Comparison of ENCODE assay signal across 8 cellular contexts in genomic region chr21:26845066-26845749, GRCh38. TPM values are rescaled to one million over a fixed set of nuclear protein-coding genes. Genes with fewer than 3 reads are reported as not detected.
DNase-seq lines count a peak whose midpoint lies in the region; ATAC-seq and TF ChIP-seq lines count a peak whose summit lies in the region.

ADAMTS1 (minus strand) TSS chr21:26845409; CDS start chr21:26844954, 455 bp downstream.

- H3K9me3 ChIP-seq in sigmoid colon, result no peaks in the 10 kb centered on the region

- TF ChIP-seq POLR2A in sigmoid colon (IDR thresholded peaks at IDR 0.05), result peak; percentile 85 to 89

- intact Hi-C loops in sigmoid colon (cut with DNase I), result loop anchor here (10.0 kb wide), 2 partner anchors 970 to 1110 kb away; partner anchors contain the start of genes ATP5PF and GABPA

- DNase-seq in activated CD8-positive, alpha-beta memory T cell treated with anti-CD3 and anti-CD28 coated beads for 24 hours, result peak; percentile 65
- no peak for DNase-seq in activated CD8-positive, alpha-beta memory T cell treated with anti-CD3 and anti-CD28 coated beads, Interleukin-2, amount 50 U/mL, for 4 hours
- DNase-seq in RPMI7951 (ENCODE audit: low read depth) (peak; percentile 80), choroid plexus epithelial cell (ENCODE audit: low read depth) (peak; percentile 92), inferior parietal cortex (ENCODE audit: extremely low spot score) (peak; percentile 87), sigmoid colon (peak; percentile 98), AML-193 (lab: John Stamatoyannopoulos, UW) (no peak)

- TF ChIP-seq CTCF in choroid plexus epithelial cell (conservative IDR thresholded peaks at IDR 0.05; ENCODE audit: low read depth, low read length) (peak; percentile 46), sigmoid colon (IDR thresholded peaks at IDR 0.05) (no peak)

- peak in 1 of 4 donors; percentile 10 for TF ChIP-seq EP300 in sigmoid colon (IDR thresholded peaks at IDR 0.05)

- no peaks in the 10 kb centered on the region for H3K27me3 ChIP-seq in sigmoid colon

- peak within 1 kb of the TSS; percentile 91 to 98 (median 92) for H3K27ac ChIP-seq in sigmoid colon

- WGBS in sigmoid colon, 2 donors, result 1% methylated on average over 54 of the region's 54 CpGs

- H3K36me3 ChIP-seq in sigmoid colon, result peaks cover 5 to 25% (median 8%) of the 10 kb centered on the region in 4 donors

- H3K4me3 ChIP-seq in choroid plexus epithelial cell (ENCODE audit: low read depth, low read length), result peak within 1 kb of the TSS; percentile 72
- H3K4me3 ChIP-seq in sigmoid colon, result peak within 1 kb of the TSS; percentile 62 to 81 (median 73)

- peaks cover 0 to 54% (median 32%) of the 10 kb centered on the region in 4 donors for H3K4me1 ChIP-seq in sigmoid colon

- ATAC-seq in activated CD4-positive, CD25-positive, alpha-beta regulatory T cell treated with anti-CD3 and anti-CD28 coated beads, Interleukin-2, amount 50 U/mL, for 24 hours, result no peak

RNA-seq across cellular contexts. Expression of gene ADAMTS1, which starts in this region (rescaled TPM):
- total RNA-seq in RPMI7951 (2014; rRNA removed; shearing (Covaris generic)), result 6.8 and 8.7 TPM in 2 replicates
- 100 to 1,000 TPM in 3 of 4 donors, 10 to 100 TPM in 1; 68.1 to 116 (median 105) TPM for total RNA-seq in sigmoid colon
- 10 to 100 TPM in 2 of 3 donors, 1 to 10 TPM in 1; 4.6 to 29.6 (median 13.2) TPM for polyA plus RNA-seq in sigmoid colon

Comparison
In these comparisons a context has a peak if more than half of its experiments do, and no peak if none do; other contexts are left out.
1. DNase-seq: peak in activated CD8-positive, alpha-beta memory T cell treated with anti-CD3 and anti-CD28 coated beads for 24 hours (single experiment), RPMI7951 (single experiment), choroid plexus epithelial cell (single experiment), inferior parietal cortex (single experiment) and sigmoid colon (single experiment); none in activated CD8-positive, alpha-beta memory T cell treated with anti-CD3 and anti-CD28 coated beads, Interleukin-2, amount 50 U/mL, for 4 hours (single experiment) and AML-193 (0 of 2).